ENCODE assay signal across 19 cellular contexts in genomic region chr13:33249894-33250293, GRCh38. TPM values are rescaled to one million over a fixed set of nuclear protein-coding genes. Genes with fewer than 3 reads are reported as not detected.
"Had no signal": no experiment of that assay in that cellular context is flagged by ENCODE, and none has a peak within 500 bp of the region (broad histone marks: within the 10 kb centered on the region; RNA-seq: fewer than 3 reads in every experiment).

No MANE protein-coding gene starts in this region.

- H3K4me3 Mint-ChIP-seq: activated CD8-positive, alpha-beta T cell treated with anti-CD3 and anti-CD28 coated beads for 36 hours; activated naive CD8-positive, alpha-beta T cell treated with anti-CD3 and anti-CD28 coated beads for 36 hours; activated T-cell treated with anti-CD3 and anti-CD28 coated beads, Interleukin-2, amount 50 U/mL, for 72 hours; neural crest cell; stimulated activated memory B cell treated with anti-CD40 and anti-IgM and Interleukin-4, amounts not matched to agents 10 μg/mL and 1 μg/mL and 100 μg/mL, for 72 hours had no signal

- ATAC-seq: activated CD8-positive, alpha-beta T cell treated with anti-CD3 and anti-CD28 coated beads for 36 hours; activated T-cell treated with anti-CD3 and anti-CD28 coated beads, Interleukin-2, amount 50 U/mL, for 72 hours; pancreas; stimulated activated memory B cell treated with anti-CD40 and anti-IgM and Interleukin-4, amounts not matched to agents 10 μg/mL and 1 μg/mL and 100 μg/mL, for 72 hours had no signal

- H3K4me1 Mint-ChIP-seq: activated naive CD8-positive, alpha-beta T cell treated with anti-CD3 and anti-CD28 coated beads for 36 hours; stimulated activated memory B cell treated with anti-CD40 and anti-IgM and Interleukin-4, amounts not matched to agents 10 μg/mL and 1 μg/mL and 100 μg/mL, for 72 hours had no signal

- H3K27me3 ChIP-seq: cardiac muscle cell, pancreas, spleen, upper lobe of right lung had no signal

- H3K27ac Mint-ChIP-seq: activated CD8-positive, alpha-beta T cell treated with anti-CD3 and anti-CD28 coated beads for 36 hours; activated naive CD8-positive, alpha-beta T cell treated with anti-CD3 and anti-CD28 coated beads for 36 hours; activated T-cell treated with anti-CD3 and anti-CD28 coated beads, Interleukin-2, amount 50 U/mL, for 72 hours; stimulated activated memory B cell treated with anti-CD40 and anti-IgM and Interleukin-4, amounts not matched to agents 10 μg/mL and 1 μg/mL and 100 μg/mL, for 72 hours had no signal

- H3K27ac ChIP-seq: cardiac muscle cell, spleen, upper lobe of right lung, WERI-Rb-1 had no signal

- H3K4me3 ChIP-seq: cardiac muscle cell, pancreas, spleen, upper lobe of right lung had no signal

- DNase-seq: activated CD4-positive, alpha-beta T cell treated with anti-CD3 and anti-CD28 coated beads for 4 hours; activated CD8-positive, alpha-beta memory T cell treated with anti-CD3 and anti-CD28 coated beads, Interleukin-2, amount 50 U/mL, for 4 hours; activated CD8-positive, alpha-beta T cell treated with anti-CD3 and anti-CD28 coated beads for 36 hours; activated gamma-delta T cell treated with Interleukin-2 at 50 U/mL for 16 hours; activated naive CD8-positive, alpha-beta T cell treated with anti-CD3 and anti-CD28 coated beads for 36 hours; activated T-cell treated with anti-CD3 and anti-CD28 coated beads, Interleukin-2, amount 50 U/mL, for 72 hours; hypothalamus; kidney glomerular epithelial cell; pancreas; retina; spleen; stimulated activated CD4-positive, alpha-beta T cell treated with anti-CD3 and anti-CD28 coated beads, Interleukin-1b, Interleukin-23, amount 100 ng/mL, for 48 hours; substantia nigra; T-helper 1 cell; upper lobe of right lung; WERI-Rb-1 had no signal

- H3K9me3 ChIP-seq: pancreas, spleen, upper lobe of right lung had no signal

- H3K9me3 Mint-ChIP-seq: activated CD8-positive, alpha-beta T cell treated with anti-CD3 and anti-CD28 coated beads for 36 hours; activated naive CD8-positive, alpha-beta T cell treated with anti-CD3 and anti-CD28 coated beads for 36 hours; activated T-cell treated with anti-CD3 and anti-CD28 coated beads, Interleukin-2, amount 50 U/mL, for 72 hours; stimulated activated memory B cell treated with anti-CD40 and anti-IgM and Interleukin-4, amounts not matched to agents 10 μg/mL and 1 μg/mL and 100 μg/mL, for 72 hours had no signal

- H3K36me3 ChIP-seq: cardiac muscle cell, pancreas, spleen, upper lobe of right lung, WERI-Rb-1 had no signal

- H3K36me3 Mint-ChIP-seq: activated naive CD8-positive, alpha-beta T cell treated with anti-CD3 and anti-CD28 coated beads for 36 hours; stimulated activated memory B cell treated with anti-CD40 and anti-IgM and Interleukin-4, amounts not matched to agents 10 μg/mL and 1 μg/mL and 100 μg/mL, for 72 hours had no signal

RNA-seq across cellular contexts. Expression of gene STARD13, which starts 35.7 kb away (rescaled TPM):
- total RNA-seq: activated CD8-positive, alpha-beta T cell treated with anti-CD3 and anti-CD28 coated beads for 36 hours had no signal
